Comparison of ENCODE assay signal across 21 cellular contexts in the genomic region with DNA sequence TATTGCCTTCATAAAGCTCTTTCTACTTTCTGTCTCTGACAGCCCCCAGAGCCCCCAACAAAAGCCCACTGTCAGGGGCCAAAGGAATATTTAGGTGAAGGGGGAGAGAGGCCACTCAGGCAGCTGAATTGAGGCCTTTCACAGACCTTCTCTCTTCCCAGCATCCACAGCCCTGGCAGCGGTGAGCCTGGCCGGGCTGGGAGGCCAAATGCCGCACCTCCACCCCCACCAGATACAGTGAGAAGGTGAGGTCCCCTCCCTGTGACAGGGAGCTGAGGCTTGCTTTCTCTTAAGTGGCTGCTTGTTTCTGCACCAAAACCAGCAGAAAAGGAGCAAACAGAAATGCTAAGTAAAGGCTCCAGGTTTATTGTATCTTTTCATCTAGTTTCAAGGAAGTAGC.
A peak's percentile ranks its signal among the peaks of the same experiment; 100 is the strongest.
DNase-seq lines count a peak whose midpoint lies in the region; ATAC-seq and TF ChIP-seq lines count a peak whose summit lies in the region.
"Had no signal": no experiment of that assay in that cellular context is flagged by ENCODE, and none has a peak within 500 bp of the region (broad histone marks: within the 10 kb centered on the region; RNA-seq: fewer than 3 reads in every experiment).

No MANE protein-coding gene starts in this region.

- peaks cover 42% of the 10 kb centered on the region for H3K27me3 Mint-ChIP-seq in activated CD8-positive, alpha-beta memory T cell treated with anti-CD3 and anti-CD28 coated beads, Interleukin-2, amount 10 ng/mL, durations not matched to agents 7 days and 5 days
- no peaks in the 10 kb centered on the region for H3K27me3 Mint-ChIP-seq in neural crest cell (ENCODE audit: low read depth)

- H3K9ac ChIP-seq in stomach smooth muscle (ENCODE audit: low read length in 2 of 2) = no peak overlapping the region

- peaks cover 7% of the 10 kb centered on the region for H3K4me1 ChIP-seq in hepatocyte (ENCODE audit: insufficient read depth)
- H3K4me1 ChIP-seq in stomach smooth muscle (ENCODE audit: control insufficient read depth, insufficient read depth, low read length) = peaks cover 63% of the 10 kb centered on the region
- no peaks in the 10 kb centered on the region for H3K4me1 ChIP-seq in body of pancreas

- peak overlapping the region; percentile 16 for H3K27ac ChIP-seq in hepatocyte
- H3K27ac ChIP-seq in stomach smooth muscle (ENCODE audit: low read length) = peak overlapping the region; percentile 92
- no peak overlapping the region for H3K27ac ChIP-seq in body of pancreas
- H3K27ac ChIP-seq in dorsolateral prefrontal cortex = no peak overlapping the region
- H3K27ac ChIP-seq: HL-60 had no signal

- CTCF ChIA-PET in activated CD8-positive, alpha-beta memory T cell treated with anti-CD3 and anti-CD28 coated beads, Interleukin-2, amount 10 ng/mL, durations not matched to agents 7 days and 5 days (lab: Charles Lee) = interaction anchor here (1.0 kb wide), 1 partner anchor 168 kb away, joined by 3 read pairs; no protein-coding TSS in a partner anchor

- H3K79me2 ChIP-seq in hepatocyte = peaks cover 59% of the 10 kb centered on the region

- peaks cover 11% of the 10 kb centered on the region for H3K4me1 Mint-ChIP-seq in activated CD8-positive, alpha-beta memory T cell treated with anti-CD3 and anti-CD28 coated beads, Interleukin-2, amount 10 ng/mL, durations not matched to agents 7 days and 5 days
- peaks cover 41% of the 10 kb centered on the region for H3K4me1 Mint-ChIP-seq in neural crest cell

- no peak overlapping the region for H3K27ac Mint-ChIP-seq in activated CD8-positive, alpha-beta memory T cell treated with anti-CD3 and anti-CD28 coated beads, Interleukin-2, amount 10 ng/mL, durations not matched to agents 7 days and 5 days
- no peak overlapping the region for H3K27ac Mint-ChIP-seq in neural crest cell (ENCODE audit: unreplicated experiment)
- H3K27ac Mint-ChIP-seq: CD14-positive monocyte, H9 had no signal

- no peak overlapping the region for H3K4me3 Mint-ChIP-seq in activated CD8-positive, alpha-beta memory T cell treated with anti-CD3 and anti-CD28 coated beads, Interleukin-2, amount 10 ng/mL, durations not matched to agents 7 days and 5 days
- peak overlapping the region; percentile 41 for H3K4me3 Mint-ChIP-seq in neural crest cell
- H3K4me3 Mint-ChIP-seq: CD14-positive monocyte, H9 had no signal

- no peaks in the 10 kb centered on the region for H3K9me3 Mint-ChIP-seq in activated CD8-positive, alpha-beta memory T cell treated with anti-CD3 and anti-CD28 coated beads, Interleukin-2, amount 10 ng/mL, durations not matched to agents 7 days and 5 days (ENCODE audit: low read depth)
- H3K9me3 Mint-ChIP-seq in neural crest cell = no peaks in the 10 kb centered on the region

- H3K27me3 ChIP-seq in hepatocyte = no peaks in the 10 kb centered on the region
- no peaks in the 10 kb centered on the region for H3K27me3 ChIP-seq in stomach smooth muscle (ENCODE audit: control insufficient read depth in 1 of 2, insufficient read depth in 2 of 2, low read length in 2 of 2)
- no peaks in the 10 kb centered on the region for H3K27me3 ChIP-seq in body of pancreas
- peaks cover 0 to 10% (median 0%) of the 10 kb centered on the region in 45 donors for H3K27me3 ChIP-seq in dorsolateral prefrontal cortex

- no peak overlapping the region for H2AFZ ChIP-seq in hepatocyte

- no peaks in the 10 kb centered on the region for H4K20me1 ChIP-seq in hepatocyte (ENCODE audit: insufficient read depth, poor library complexity, severe bottlenecking)

- H3K9me3 ChIP-seq in hepatocyte (ENCODE audit: low read depth) (no peaks in the 10 kb centered on the region), stomach smooth muscle (ENCODE audit: control insufficient read depth in 2 of 2, low read length in 2 of 2) (no peaks in the 10 kb centered on the region), body of pancreas (no peaks in the 10 kb centered on the region)

- DNase-seq in activated CD8-positive, alpha-beta memory T cell treated with anti-CD3 and anti-CD28 coated beads, Interleukin-2, amount 10 ng/mL, durations not matched to agents 7 days and 5 days = peak; percentile 33
- DNase-seq in activated CD8-positive, alpha-beta memory T cell treated with anti-CD3 and anti-CD28 coated beads, Interleukin-2, amount 50 U/mL, for 48 hours = no peak
- DNase-seq in hepatocyte (ENCODE audit: low spot score) = no peak
- DNase-seq in neural crest cell (ENCODE audit: low read depth, low spot score) = no peak
- DNase-seq in body of pancreas = no peak
- no peak for DNase-seq in dorsolateral prefrontal cortex
- no peak for DNase-seq in NCI-H2081 (lab: John Stamatoyannopoulos, UW)
- DNase-seq: 8988T, DND-41, H9, IMR-90, NCI-H1048, NCI-H1436 treated with DMSO at 0.1 percent for 48 hours, NCI-H2029, NCI-H2171, NCI-H526, PC-3, RPMI8226 had no signal

- H3K4me3 ChIP-seq in hepatocyte (no peak overlapping the region), stomach smooth muscle (ENCODE audit: low read length in 2 of 2) (no peak overlapping the region), body of pancreas (no peak overlapping the region), dorsolateral prefrontal cortex (no peak overlapping the region)

- no peak for TF ChIP-seq CTCF in hepatocyte (IDR thresholded peaks at IDR 0.05; ENCODE audit: poor library complexity)
- TF ChIP-seq CTCF in neural crest cell (conservative IDR thresholded peaks at IDR 0.05) = no peak
- TF ChIP-seq CTCF in body of pancreas (IDR thresholded peaks at IDR 0.05) = no peak
- no peak for TF ChIP-seq CTCF in dorsolateral prefrontal cortex (IDR thresholded peaks at IDR 0.05 in 54 of 56, conservative IDR thresholded peaks at IDR 0.05 in 2 of 56; ENCODE audit: low read depth in 1 of 56, partially characterized antibody in 56 of 56)

- no peak for ATAC-seq in activated CD8-positive, alpha-beta memory T cell treated with anti-CD3 and anti-CD28 coated beads, Interleukin-2, amount 10 ng/mL, durations not matched to agents 7 days and 5 days
- ATAC-seq in body of pancreas = no peak
- ATAC-seq: PC-3 had no signal

- no peaks in the 10 kb centered on the region for H3K36me3 ChIP-seq in hepatocyte (replicated peaks; ENCODE audit: insufficient read depth, low read depth)
- H3K36me3 ChIP-seq in stomach smooth muscle (ENCODE audit: control insufficient read depth in 2 of 2, insufficient read depth in 2 of 2, low read length in 2 of 2) = no peaks in the 10 kb centered on the region
- H3K36me3 ChIP-seq in body of pancreas (replicated peaks in 1 of 2; ENCODE audit: insufficient read depth in 1 of 2, low read depth in 2 of 2) = no peaks in the 10 kb centered on the region

- WGBS in hepatocyte (ENCODE audit: low lambda C conversion rate, missing lambda C conversion rate) = 72% methylated on average over 3 of the region's 3 CpGs
- 92% methylated on average over 3 of the region's 3 CpGs; no CpG with 5 or more reads in 1 of the 2 donors for WGBS in body of pancreas, 2 donors

- intact Hi-C loops in body of pancreas (cut with DNase I) (no loop called here), dorsolateral prefrontal cortex (cut with DNase I) (no loop called here)

- H3K9me2 ChIP-seq in hepatocyte (replicated peaks; ENCODE audit: insufficient read depth) = no peaks in the 10 kb centered on the region

- H3K36me3 Mint-ChIP-seq in activated CD8-positive, alpha-beta memory T cell treated with anti-CD3 and anti-CD28 coated beads, Interleukin-2, amount 10 ng/mL, durations not matched to agents 7 days and 5 days = no peaks in the 10 kb centered on the region
- peaks cover 6% of the 10 kb centered on the region for H3K36me3 Mint-ChIP-seq in neural crest cell (ENCODE audit: low read depth)
- H3K36me3 Mint-ChIP-seq: CD14-positive monocyte had no signal

- H3K4me2 ChIP-seq in hepatocyte = no peak overlapping the region

- no peak for TF ChIP-seq POLR2A in body of pancreas (IDR thresholded peaks at IDR 0.05)

Comparison
In these comparisons a context has a peak if more than half of its experiments do, and no peak if none do; other contexts are left out.
1. H3K27ac ChIP-seq: peak in hepatocyte (single experiment) and stomach smooth muscle (single experiment); none in body of pancreas (0 of 4) and dorsolateral prefrontal cortex (0 of 59).